Comparison of ENCODE assay signal across 3 cellular contexts in genomic region chr13:27334774-27335490, GRCh38.
TF ChIP-seq lines count a peak whose summit lies in the region.

No MANE protein-coding gene starts in this region.

TF ChIP-seq in SK-N-SH treated with all-trans-retinoic acid at 6 μM for 48 hours, 23 proteins besides CTCF, POLR2A, EP300 and RAD21:
- TF ChIP-seq SNAI2 (CRISPR knock-in tag; IDR thresholded peaks at IDR 0.05): no peak
- TF ChIP-seq CSRNP3 (CRISPR knock-in tag; IDR thresholded peaks at IDR 0.05): no peak
- TF ChIP-seq TOX (CRISPR knock-in tag; IDR thresholded peaks at IDR 0.05; ENCODE audit: borderline replicate concordance): no peak
- TF ChIP-seq ZNF70 (CRISPR knock-in tag; IDR thresholded peaks at IDR 0.05): no peak
- TF ChIP-seq OSR1 (CRISPR knock-in tag; IDR thresholded peaks at IDR 0.05): no peak
- TF ChIP-seq TSHZ2 (CRISPR knock-in tag; IDR thresholded peaks at IDR 0.05): no peak
- no peak for TF ChIP-seq ISL1 (CRISPR knock-in tag; IDR thresholded peaks at IDR 0.05)
- no peak for TF ChIP-seq ZFP3 (CRISPR knock-in tag; IDR thresholded peaks at IDR 0.05)
- TF ChIP-seq PPARA (CRISPR knock-in tag; IDR thresholded peaks at IDR 0.05; ENCODE audit: borderline replicate concordance): no peak
- TF ChIP-seq ZFP30 (CRISPR knock-in tag; IDR thresholded peaks at IDR 0.05): no peak
- no peak for TF ChIP-seq ZNF565 (CRISPR knock-in tag; conservative IDR thresholded peaks at IDR 0.05; ENCODE audit: low read depth)
- no peak for TF ChIP-seq ZNF8 (CRISPR knock-in tag; IDR thresholded peaks at IDR 0.05)
- no peak for TF ChIP-seq ESRRG (CRISPR knock-in tag; IDR thresholded peaks at IDR 0.05)
- no peak for TF ChIP-seq CREB5 (CRISPR knock-in tag; IDR thresholded peaks at IDR 0.05; ENCODE audit: low read depth)
- TF ChIP-seq BACH2 (CRISPR knock-in tag; IDR thresholded peaks at IDR 0.05; ENCODE audit: borderline replicate concordance): no peak
- no peak for TF ChIP-seq ARNTL (CRISPR knock-in tag; IDR thresholded peaks at IDR 0.05; ENCODE audit: borderline replicate concordance, low read depth)
- no peak for TF ChIP-seq ZC3H10 (CRISPR knock-in tag; IDR thresholded peaks at IDR 0.05)
TF ChIP-seq in SK-N-SH treated with all-trans-retinoic acid at 6 μM for 48 hours: peak in this region for 0.

TF ChIP-seq in SK-N-SH, 30 proteins besides CTCF, POLR2A, EP300 and RAD21:
- TF ChIP-seq EZH2phosphoT487 (IDR thresholded peaks at IDR 0.05; ENCODE audit: borderline replicate concordance, low read depth) (no peak), FOSL2 (IDR thresholded peaks at IDR 0.05; ENCODE audit: borderline replicate concordance, low read depth) (no peak), SIN3A (IDR thresholded peaks at IDR 0.05; ENCODE audit: borderline replicate concordance, low read depth, low read length) (no peak), RCOR1 (IDR thresholded peaks at IDR 0.05; ENCODE audit: low read length) (no peak), SMC3 (IDR thresholded peaks at IDR 0.05; ENCODE audit: low read depth, low read length) (no peak)

TF ChIP-seq in H1, 55 proteins besides CTCF, POLR2A, EP300 and RAD21:
- TF ChIP-seq ATF2 (IDR thresholded peaks at IDR 0.05; ENCODE audit: low read length) (no peak), EGR1 (IDR thresholded peaks at IDR 0.05; ENCODE audit: borderline replicate concordance, low read depth, low read length) (no peak), EZH2 (IDR thresholded peaks at IDR 0.05; ENCODE audit: low read depth, low read length, severe bottlenecking) (no peak), TBP (IDR thresholded peaks at IDR 0.05; ENCODE audit: low read depth, low read length) (no peak), SIN3A (conservative IDR thresholded peaks at IDR 0.05 in 1 of 2, IDR thresholded peaks at IDR 0.05 in 1 of 2; ENCODE audit: low read depth in 1 of 2, low read length in 2 of 2) (no peak), SIX5 (IDR thresholded peaks at IDR 0.05; ENCODE audit: low read depth, low read length) (no peak), GABPA (IDR thresholded peaks at IDR 0.05; ENCODE audit: borderline replicate concordance, insufficient read depth, low read length) (no peak), SP1 (IDR thresholded peaks at IDR 0.05; ENCODE audit: low read depth, low read length) (no peak), CTBP2 (IDR thresholded peaks at IDR 0.05; ENCODE audit: borderline replicate concordance, insufficient read depth, insufficient read length, low read length) (no peak), HDAC6 (IDR thresholded peaks at IDR 0.05; ENCODE audit: low read depth, low read length) (no peak), SAP30 (IDR thresholded peaks at IDR 0.05; ENCODE audit: insufficient read depth, insufficient replicate concordance, low read length) (no peak)
